8 cellular contexts compared by ENCODE assay signal in the genomic region with DNA sequence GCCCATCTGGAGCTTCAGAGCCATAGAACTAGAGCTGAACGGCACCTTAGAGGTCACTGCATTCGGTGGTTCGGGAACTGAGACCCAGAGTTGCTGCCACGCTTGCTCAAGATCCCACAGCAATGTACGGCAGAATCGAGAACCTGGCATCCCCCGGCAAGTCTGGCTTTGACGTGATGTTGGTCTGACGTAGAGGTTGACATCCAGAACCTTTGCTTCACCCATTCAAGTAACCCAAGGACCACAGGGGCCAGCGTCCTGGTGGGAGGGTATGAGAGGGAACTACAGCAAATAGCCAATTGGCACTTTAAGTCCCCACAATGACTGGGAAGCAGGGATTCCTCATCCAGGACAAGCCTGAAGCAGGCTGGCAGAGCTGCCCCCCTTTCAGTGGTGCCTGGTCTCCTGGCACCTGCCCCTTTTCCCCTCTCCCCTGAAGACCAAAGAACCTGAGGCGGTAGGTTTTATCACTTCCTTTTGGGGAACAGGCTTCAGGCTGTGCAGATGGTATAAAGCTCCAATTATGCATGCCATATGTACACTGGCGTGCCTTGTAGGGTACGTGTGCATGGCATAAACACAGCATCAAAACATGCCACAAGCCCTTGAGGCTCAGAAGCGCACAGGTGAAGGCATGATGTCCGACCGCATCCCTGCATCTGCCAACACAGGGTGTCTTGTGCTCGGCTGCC. TPM values are rescaled to one million over a fixed set of nuclear protein-coding genes. Genes with fewer than 3 reads are reported as not detected.
DNase-seq lines count a peak whose midpoint lies in the region; ATAC-seq and TF ChIP-seq lines count a peak whose summit lies in the region.

No MANE protein-coding gene starts in this region.

- intact Hi-C loops in lower lobe of right lung (cut with DNase I): no loop called here

- H3K36me3 ChIP-seq in adipocyte (ENCODE audit: control insufficient read depth, insufficient read depth, low read length, severe bottlenecking): no peaks in the 10 kb centered on the region
- no peaks in the 10 kb centered on the region for H3K36me3 ChIP-seq in lower lobe of right lung
- H3K36me3 ChIP-seq in suprapubic skin: no peaks in the 10 kb centered on the region

- H3K4me3 ChIP-seq in LNCaP clone FGC (ENCODE audit: low read depth, low read length) (peak overlapping the region; percentile 13; the same call in 1 of the 2 replicates), adipocyte (ENCODE audit: low read length) (peak overlapping the region; percentile 18), lower lobe of right lung (peak overlapping the region; percentile 70), suprapubic skin (peak overlapping the region; percentile 51)

- no peak for TF ChIP-seq EP300 in suprapubic skin (IDR thresholded peaks at IDR 0.05)

- H3K27me3 ChIP-seq in adipocyte (replicated peaks; ENCODE audit: control insufficient read depth, insufficient read depth, low read length): peaks cover 11% of the 10 kb centered on the region
- H3K27me3 ChIP-seq in lower lobe of right lung (ENCODE audit: low read depth): no peaks in the 10 kb centered on the region
- no peaks in the 10 kb centered on the region for H3K27me3 ChIP-seq in suprapubic skin

- TF ChIP-seq POLR2A in suprapubic skin (IDR thresholded peaks at IDR 0.05): no peak

- H3K4me1 ChIP-seq in adipocyte (ENCODE audit: control insufficient read depth, insufficient read depth, low read length) (peaks cover 15% of the 10 kb centered on the region), lower lobe of right lung (peaks cover 43% of the 10 kb centered on the region), suprapubic skin (peaks cover 60% of the 10 kb centered on the region)

- no peak overlapping the region for H3K9ac ChIP-seq in adipocyte (ENCODE audit: low read length)

- no peak for TF ChIP-seq CTCF in LNCaP clone FGC (IDR thresholded peaks at IDR 0.05; ENCODE audit: control insufficient read depth, extremely low read depth, insufficient read depth)
- no peak for TF ChIP-seq CTCF in lower lobe of right lung (IDR thresholded peaks at IDR 0.05)
- no peak for TF ChIP-seq CTCF in suprapubic skin (IDR thresholded peaks at IDR 0.05)

- 42% methylated on average over 17 of the region's 17 CpGs for WGBS in suprapubic skin

- no peak for ATAC-seq in lower lobe of right lung

- H3K27ac ChIP-seq in lower lobe of right lung: peak overlapping the region; percentile 86
- H3K27ac ChIP-seq in suprapubic skin: peak overlapping the region; percentile 85

- H3K9me3 ChIP-seq in adipocyte (ENCODE audit: control insufficient read depth, low read length) (no peaks in the 10 kb centered on the region), lower lobe of right lung (no peaks in the 10 kb centered on the region), suprapubic skin (no peaks in the 10 kb centered on the region)

- DNase-seq in LNCaP clone FGC (ENCODE audit: low read depth) (no peak), adipocyte (ENCODE audit: low read depth) (no peak), lower lobe of right lung (no peak), suprapubic skin (ENCODE audit: low spot score in 2 of 2) (peak in 1 of 2 donors; percentile 59), middle frontal gyrus (ENCODE audit: extremely low spot score, low spot score) (no peak), MV-4-11 (lab: John Stamatoyannopoulos, UW) (no peak), NCI-H510A (lab: John Stamatoyannopoulos, UW) (no peak), cerebellar cortex (ENCODE audit: low spot score) (no peak)

RNA-seq across cellular contexts. Expression of gene TEF, which starts 15.3 kb away (rescaled TPM):
- 29.7 TPM for total RNA-seq in lower lobe of right lung
- total RNA-seq in suprapubic skin: 10 to 100 TPM; 36.1 to 87.4 (median 46.8) TPM

Comparison
In these comparisons a context has a peak if more than half of its experiments do, and no peak if none do; other contexts are left out.
1. H3K4me3 ChIP-seq: peak in every context shown above with its lines; median percentile 70 in lower lobe of right lung; 51 in suprapubic skin; 18 in adipocyte; 13 in LNCaP clone FGC.